In genomic region chr11:8732276-8732675, GRCh38 we compare ENCODE assay signal across 9 cellular contexts. TPM values are rescaled to one million over a fixed set of nuclear protein-coding genes. Genes with fewer than 3 reads are reported as not detected.
DNase-seq lines count a peak whose midpoint lies in the region; ATAC-seq and TF ChIP-seq lines count a peak whose summit lies in the region.
"Had no signal": no experiment of that assay in that cellular context is flagged by ENCODE, and none has a peak within 500 bp of the region (broad histone marks: within the 10 kb centered on the region; RNA-seq: fewer than 3 reads in every experiment).

No MANE protein-coding gene starts in this region.

- peaks cover 0 to 7% of the 10 kb centered on the region in 2 donors for H3K36me3 ChIP-seq in esophagus (ENCODE audit: control insufficient read depth in 2 of 2, insufficient read depth in 2 of 2, low read length in 1 of 2)
- H3K36me3 ChIP-seq in subcutaneous abdominal adipose tissue (ENCODE audit: control insufficient read depth in 5 of 5, insufficient read depth in 5 of 5, low read length in 5 of 5) = peaks cover 0 to 10% (median 4%) of the 10 kb centered on the region in 5 donors
- H3K36me3 ChIP-seq in BE2C = no peaks in the 10 kb centered on the region

- peak overlapping the region; percentile 72 to 81 for H3K27ac ChIP-seq in esophagus (ENCODE audit: low read depth in 2 of 2, low read length in 1 of 2)
- peak overlapping the region; percentile 77 for H3K27ac ChIP-seq in subcutaneous abdominal adipose tissue (ENCODE audit: low read depth, low read length)
- H3K27ac ChIP-seq: KMS-11 had no signal

- no peak for DNase-seq in ureter (ENCODE audit: low spot score)
- no peak for DNase-seq in RPMI8226
- DNase-seq in BE2C = no peak

- no peak overlapping the region for H3K4me3 ChIP-seq in esophagus (ENCODE audit: low read depth in 1 of 2, low read length in 2 of 2)
- H3K4me3 ChIP-seq in subcutaneous abdominal adipose tissue (ENCODE audit: low read depth in 1 of 5, low read length in 5 of 5) = no peak overlapping the region
- H3K4me3 ChIP-seq in BE2C (ENCODE audit: low read depth, low read length) = no peak overlapping the region

- H3K4me1 ChIP-seq in esophagus (ENCODE audit: control insufficient read depth in 2 of 2, insufficient read depth in 2 of 2, low read length in 1 of 2) (peaks cover 10 to 14% of the 10 kb centered on the region in 2 donors), subcutaneous abdominal adipose tissue (ENCODE audit: control insufficient read depth in 5 of 5, insufficient read depth in 5 of 5, low read length in 5 of 5) (peaks cover 12 to 36% (median 27%) of the 10 kb centered on the region in 5 donors), BE2C (0 out of 2 replicates have a peak, but pooled peaks cover 3% of the 10 kb centered on the region)

- no peak for TF ChIP-seq CTCF in BE2C (IDR thresholded peaks at IDR 0.05; ENCODE audit: low read depth, low read length)

- no peaks in the 10 kb centered on the region for H3K9me3 ChIP-seq in esophagus (ENCODE audit: control insufficient read depth in 2 of 2, insufficient read depth in 1 of 2, low read depth in 1 of 2, low read length in 1 of 2)
- H3K9me3 ChIP-seq in subcutaneous abdominal adipose tissue (ENCODE audit: control insufficient read depth in 5 of 5, low read length in 5 of 5) = no peaks in the 10 kb centered on the region
- H3K9me3 ChIP-seq in BE2C = no peaks in the 10 kb centered on the region

- peak overlapping the region in 1 of 5 donors; percentile 3 for H3K9ac ChIP-seq in subcutaneous abdominal adipose tissue (ENCODE audit: low read length in 5 of 5)
- H3K9ac ChIP-seq: KMS-11 had no signal

- 41 to 47% methylated on average over 3 of the region's 3 CpGs for whole genome bisulfite sequencing in esophagus, 2 donors

- H3K27me3 ChIP-seq in esophagus (ENCODE audit: control insufficient read depth in 1 of 2, insufficient read depth in 2 of 2, low read length in 2 of 2) (no peaks in the 10 kb centered on the region), subcutaneous abdominal adipose tissue (ENCODE audit: control insufficient read depth in 5 of 5, insufficient read depth in 4 of 5, low read length in 5 of 5) (no peaks in the 10 kb centered on the region), BE2C (no peaks in the 10 kb centered on the region)

- ATAC-seq in GM19467 (IDR thresholded peaks at IDR 0.05; ENCODE audit: unreplicated experiment) (peak; percentile 78), HG03558 (IDR thresholded peaks at IDR 0.05; ENCODE audit: extremely low read depth, unreplicated experiment) (peak; percentile 68), HG02840 (IDR thresholded peaks at IDR 0.05; ENCODE audit: low FRiP score, unreplicated experiment) (no peak)

RNA-seq across cellular contexts. Expression of gene RPL27A, which starts 49.7 kb away (rescaled TPM):
- 1,000 to 10,000 TPM; 2,629 to 4,238 TPM for polyA plus RNA-seq in esophagus
- total RNA-seq in ureter = 976 TPM
- 667 TPM for polyA plus RNA-seq in BE2C (2012; ENCODE audit: insufficient read depth, insufficient read length, low read depth)

RNA-seq across cellular contexts. Expression of gene TRIM66, which starts 49.8 kb away (rescaled TPM):
- 1 to 10 TPM; 2.0 to 4.8 TPM for polyA plus RNA-seq in esophagus
- total RNA-seq in ureter = 40.1 TPM
- polyA plus RNA-seq in BE2C (2012; ENCODE audit: insufficient read depth, insufficient read length, low read depth) = 1.8 TPM
